17 cellular contexts compared by ENCODE assay signal in genomic region chr4:90183254-90183653, GRCh38.
"Had no signal": no experiment of that assay in that cellular context is flagged by ENCODE, and none has a peak within 500 bp of the region (broad histone marks: within the 10 kb centered on the region; RNA-seq: fewer than 3 reads in every experiment).

No MANE protein-coding gene starts in this region.

- DNase-seq: activated CD4-positive, alpha-beta T cell treated with anti-CD3 and anti-CD28 coated beads for 1 hour; activated effector memory CD4-positive, alpha-beta T cell treated with anti-CD3 and anti-CD28 coated beads, Interleukin-2, amount 50 U/mL, for 16 hours; activated naive CD4-positive, alpha-beta T cell treated with anti-CD3 and anti-CD28 coated beads, Interleukin-2, amount 50 U/mL, for 16 hours; activated T-cell treated with anti-CD3 and anti-CD28 coated beads, Interleukin-2, amount 50 U/mL, for 72 hours; erythroblast; foreskin melanocyte; naive thymus-derived CD4-positive, alpha-beta T cell; psoas muscle; right cardiac atrium; stimulated activated CD4-positive, alpha-beta T cell treated with anti-CD3 and anti-CD28 coated beads, Interleukin-4, amount 100 ng/mL, for 24 hours; T-helper 2 cell; WERI-Rb-1 had no signal

- H3K9me3 ChIP-seq: ascending aorta, psoas muscle had no signal

- H3K4me3 ChIP-seq: ascending aorta, coronary artery, neural progenitor cell, psoas muscle, smooth muscle cell had no signal

- H3K27ac ChIP-seq: ascending aorta, coronary artery, neural progenitor cell, psoas muscle, WERI-Rb-1 had no signal

- H3K9ac ChIP-seq: neural progenitor cell had no signal

- H3K27me3 ChIP-seq: ascending aorta, neural progenitor cell had no signal

- ATAC-seq: activated T-cell treated with anti-CD3 and anti-CD28 coated beads, Interleukin-2, amount 50 U/mL, for 72 hours; naive thymus-derived CD4-positive, alpha-beta T cell; psoas muscle; right cardiac atrium; stimulated activated effector memory CD8-positive, alpha-beta T cell treated with anti-CD3 and anti-CD28 coated beads, Interleukin-12 subunit alpha, Interleukin-12 subunit beta, amount 100 ng/mL, for 72 hours had no signal

- H3K4me1 ChIP-seq: ascending aorta, neural progenitor cell, psoas muscle had no signal

- H3K36me3 ChIP-seq: ascending aorta, neural progenitor cell, WERI-Rb-1 had no signal
